2 cellular contexts compared by ENCODE assay signal in the genomic region with DNA sequence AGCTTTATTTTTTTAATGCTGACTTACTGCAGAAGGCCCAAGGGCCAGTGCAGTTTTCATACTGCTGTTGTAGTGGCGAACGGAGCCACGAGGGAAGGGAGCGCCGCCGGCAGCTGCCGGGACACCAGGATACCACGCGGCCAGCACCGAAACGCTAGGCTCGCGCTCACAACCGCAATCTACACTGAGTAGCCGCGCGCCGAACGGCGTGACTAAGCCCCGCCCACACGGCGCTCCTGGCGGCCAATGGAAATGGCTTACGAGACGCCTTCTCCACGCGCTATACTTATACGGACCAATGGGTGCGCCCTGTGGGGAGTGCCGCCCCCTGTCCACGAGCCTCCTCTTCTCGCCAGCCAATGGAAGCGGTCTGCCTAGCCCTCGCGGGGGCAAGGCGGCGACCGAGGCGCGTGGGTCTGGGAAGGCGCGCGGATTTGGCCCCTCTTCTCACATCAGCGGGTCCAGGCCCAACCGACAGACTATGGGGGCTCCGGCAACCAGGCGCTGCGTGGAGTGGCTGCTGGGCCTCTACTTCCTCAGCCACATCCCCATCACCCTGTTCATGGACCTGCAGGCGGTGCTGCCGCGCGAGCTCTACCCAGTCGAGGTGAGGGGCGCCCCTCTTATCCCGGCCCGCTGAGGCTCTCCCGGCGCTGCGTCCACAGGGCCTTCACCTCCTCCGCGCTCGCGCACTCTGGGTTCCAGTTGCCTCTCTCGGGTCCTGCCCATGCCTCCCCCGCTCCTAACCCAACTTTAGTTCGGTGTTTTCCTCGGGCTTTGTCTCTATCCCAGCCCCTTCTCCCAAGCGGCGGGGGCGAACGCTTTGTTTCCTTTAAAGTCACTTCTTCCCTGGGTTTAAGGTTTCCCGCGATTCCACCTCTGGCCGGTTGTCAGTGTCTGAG.
TF ChIP-seq lines count a peak whose summit lies in the region.

A gene (plus strand): TSS at position 442 of the 902 bp plus-strand sequence. CDS start 40 bp downstream, at position 482.

TF ChIP-seq in A549, 52 proteins besides CTCF, POLR2A, EP300 and RAD21 (continued from another document and continues in another):
- TF ChIP-seq, protein P1, sequence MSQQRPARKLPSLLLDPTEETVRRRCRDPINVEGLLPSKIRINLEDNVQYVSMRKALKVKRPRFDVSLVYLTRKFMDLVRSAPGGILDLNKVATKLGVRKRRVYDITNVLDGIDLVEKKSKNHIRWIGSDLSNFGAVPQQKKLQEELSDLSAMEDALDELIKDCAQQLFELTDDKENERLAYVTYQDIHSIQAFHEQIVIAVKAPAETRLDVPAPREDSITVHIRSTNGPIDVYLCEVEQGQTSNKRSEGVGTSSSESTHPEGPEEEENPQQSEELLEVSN (IDR thresholded peaks at IDR 0.05; ENCODE audit: borderline replicate concordance, low read depth) = peak; percentile 97
- TF ChIP-seq FOSL2 (IDR thresholded peaks at IDR 0.05) (no peak), FOSL2 (CRISPR knock-in tag; IDR thresholded peaks at IDR 0.05) (no peak), BHLHE40 (IDR thresholded peaks at IDR 0.05; ENCODE audit: low read depth, low read length) (no peak), KDM1A (IDR thresholded peaks at IDR 0.05; ENCODE audit: low read depth) (no peak), TFCP2L1 (CRISPR knock-in tag; IDR thresholded peaks at IDR 0.05) (no peak), SREBF2 (IDR thresholded peaks at IDR 0.05) (no peak), HOXA7 (CRISPR knock-in tag; IDR thresholded peaks at IDR 0.05) (no peak), SMC3 (IDR thresholded peaks at IDR 0.05) (no peak; the same call in 2 of the 3 replicates), ESRRA (IDR thresholded peaks at IDR 0.05; ENCODE audit: borderline replicate concordance, low read length) (no peak), RNF2 (IDR thresholded peaks at IDR 0.05; ENCODE audit: borderline replicate concordance, low read depth) (peak; percentile 93; the same call in 1 of the 2 replicates), NR3C1 (IDR thresholded peaks at IDR 0.05) (no peak), EHF (CRISPR knock-in tag; IDR thresholded peaks at IDR 0.05) (no peak), HOXB13 (CRISPR knock-in tag; IDR thresholded peaks at IDR 0.05; ENCODE audit: low read depth) (no peak), TP53 (CRISPR knock-in tag; IDR thresholded peaks at IDR 0.05) (no peak), RCOR1 (IDR thresholded peaks at IDR 0.05; ENCODE audit: low read depth, low read length) (no peak), MYC (IDR thresholded peaks at IDR 0.05; ENCODE audit: borderline replicate concordance, low read length) (peak; percentile 86; the same call in 1 of the 2 replicates), ZC3H11A (IDR thresholded peaks at IDR 0.05) (no peak), NFE2L2 (conservative IDR thresholded peaks at IDR 0.05; ENCODE audit: low read length) (no peak), FOSB (CRISPR knock-in tag; IDR thresholded peaks at IDR 0.05) (no peak), FOXS1 (CRISPR knock-in tag; IDR thresholded peaks at IDR 0.05) (no peak), NPAS2 (CRISPR knock-in tag; IDR thresholded peaks at IDR 0.05; ENCODE audit: borderline replicate concordance) (0 out of 2 replicates have a peak, but pooled peaks have one; percentile 22), MAZ (IDR thresholded peaks at IDR 0.05; ENCODE audit: borderline replicate concordance, low read depth, low read length) (no peak)
- TF ChIP-seq, protein P2, sequence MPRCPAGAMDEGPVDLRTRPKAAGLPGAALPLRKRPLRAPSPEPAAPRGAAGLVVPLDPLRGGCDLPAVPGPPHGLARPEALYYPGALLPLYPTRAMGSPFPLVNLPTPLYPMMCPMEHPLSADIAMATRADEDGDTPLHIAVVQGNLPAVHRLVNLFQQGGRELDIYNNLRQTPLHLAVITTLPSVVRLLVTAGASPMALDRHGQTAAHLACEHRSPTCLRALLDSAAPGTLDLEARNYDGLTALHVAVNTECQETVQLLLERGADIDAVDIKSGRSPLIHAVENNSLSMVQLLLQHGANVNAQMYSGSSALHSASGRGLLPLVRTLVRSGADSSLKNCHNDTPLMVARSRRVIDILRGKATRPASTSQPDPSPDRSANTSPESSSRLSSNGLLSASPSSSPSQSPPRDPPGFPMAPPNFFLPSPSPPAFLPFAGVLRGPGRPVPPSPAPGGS (IDR thresholded peaks at IDR 0.05) = 0 out of 3 replicates have a peak, but pooled peaks have one; percentile 23
- TF ChIP-seq, protein P3, sequence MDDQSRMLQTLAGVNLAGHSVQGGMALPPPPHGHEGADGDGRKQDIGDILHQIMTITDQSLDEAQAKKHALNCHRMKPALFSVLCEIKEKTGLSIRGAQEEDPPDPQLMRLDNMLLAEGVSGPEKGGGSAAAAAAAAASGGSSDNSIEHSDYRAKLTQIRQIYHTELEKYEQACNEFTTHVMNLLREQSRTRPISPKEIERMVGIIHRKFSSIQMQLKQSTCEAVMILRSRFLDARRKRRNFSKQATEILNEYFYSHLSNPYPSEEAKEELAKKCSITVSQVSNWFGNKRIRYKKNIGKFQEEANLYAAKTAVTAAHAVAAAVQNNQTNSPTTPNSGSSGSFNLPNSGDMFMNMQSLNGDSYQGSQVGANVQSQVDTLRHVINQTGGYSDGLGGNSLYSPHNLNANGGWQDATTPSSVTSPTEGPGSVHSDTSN (IDR thresholded peaks at IDR 0.05) = no peak
- TF ChIP-seq, protein P4, sequence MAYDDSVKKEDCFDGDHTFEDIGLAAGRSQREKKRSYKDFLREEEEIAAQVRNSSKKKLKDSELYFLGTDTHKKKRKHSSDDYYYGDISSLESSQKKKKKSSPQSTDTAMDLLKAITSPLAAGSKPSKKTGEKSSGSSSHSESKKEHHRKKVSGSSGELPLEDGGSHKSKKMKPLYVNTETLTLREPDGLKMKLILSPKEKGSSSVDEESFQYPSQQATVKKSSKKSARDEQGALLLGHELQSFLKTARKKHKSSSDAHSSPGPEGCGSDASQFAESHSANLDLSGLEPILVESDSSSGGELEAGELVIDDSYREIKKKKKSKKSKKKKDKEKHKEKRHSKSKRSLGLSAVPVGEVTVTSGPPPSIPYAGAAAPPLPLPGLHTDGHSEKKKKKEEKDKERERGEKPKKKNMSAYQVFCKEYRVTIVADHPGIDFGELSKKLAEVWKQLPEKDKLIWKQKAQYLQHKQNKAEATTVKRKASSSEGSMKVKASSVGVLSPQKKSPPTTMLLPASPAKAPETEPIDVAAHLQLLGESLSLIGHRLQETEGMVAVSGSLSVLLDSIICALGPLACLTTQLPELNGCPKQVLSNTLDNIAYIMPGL (CRISPR knock-in tag; IDR thresholded peaks at IDR 0.05; ENCODE audit: borderline replicate concordance) = no peak
- TF ChIP-seq, protein P5, sequence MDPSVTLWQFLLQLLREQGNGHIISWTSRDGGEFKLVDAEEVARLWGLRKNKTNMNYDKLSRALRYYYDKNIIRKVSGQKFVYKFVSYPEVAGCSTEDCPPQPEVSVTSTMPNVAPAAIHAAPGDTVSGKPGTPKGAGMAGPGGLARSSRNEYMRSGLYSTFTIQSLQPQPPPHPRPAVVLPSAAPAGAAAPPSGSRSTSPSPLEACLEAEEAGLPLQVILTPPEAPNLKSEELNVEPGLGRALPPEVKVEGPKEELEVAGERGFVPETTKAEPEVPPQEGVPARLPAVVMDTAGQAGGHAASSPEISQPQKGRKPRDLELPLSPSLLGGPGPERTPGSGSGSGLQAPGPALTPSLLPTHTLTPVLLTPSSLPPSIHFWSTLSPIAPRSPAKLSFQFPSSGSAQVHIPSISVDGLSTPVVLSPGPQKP (IDR thresholded peaks at IDR 0.05; ENCODE audit: low read depth, low read length) = no peak
- TF ChIP-seq, protein P6, sequence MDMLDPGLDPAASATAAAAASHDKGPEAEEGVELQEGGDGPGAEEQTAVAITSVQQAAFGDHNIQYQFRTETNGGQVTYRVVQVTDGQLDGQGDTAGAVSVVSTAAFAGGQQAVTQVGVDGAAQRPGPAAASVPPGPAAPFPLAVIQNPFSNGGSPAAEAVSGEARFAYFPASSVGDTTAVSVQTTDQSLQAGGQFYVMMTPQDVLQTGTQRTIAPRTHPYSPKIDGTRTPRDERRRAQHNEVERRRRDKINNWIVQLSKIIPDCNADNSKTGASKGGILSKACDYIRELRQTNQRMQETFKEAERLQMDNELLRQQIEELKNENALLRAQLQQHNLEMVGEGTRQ (IDR thresholded peaks at IDR 0.05) = peak; percentile 51; the same call in 1 of the 2 replicates

TF ChIP-seq in K562, 482 proteins besides CTCF, POLR2A, EP300 and RAD21 (continued from another document and continues in another):
- TF ChIP-seq, protein P7, sequence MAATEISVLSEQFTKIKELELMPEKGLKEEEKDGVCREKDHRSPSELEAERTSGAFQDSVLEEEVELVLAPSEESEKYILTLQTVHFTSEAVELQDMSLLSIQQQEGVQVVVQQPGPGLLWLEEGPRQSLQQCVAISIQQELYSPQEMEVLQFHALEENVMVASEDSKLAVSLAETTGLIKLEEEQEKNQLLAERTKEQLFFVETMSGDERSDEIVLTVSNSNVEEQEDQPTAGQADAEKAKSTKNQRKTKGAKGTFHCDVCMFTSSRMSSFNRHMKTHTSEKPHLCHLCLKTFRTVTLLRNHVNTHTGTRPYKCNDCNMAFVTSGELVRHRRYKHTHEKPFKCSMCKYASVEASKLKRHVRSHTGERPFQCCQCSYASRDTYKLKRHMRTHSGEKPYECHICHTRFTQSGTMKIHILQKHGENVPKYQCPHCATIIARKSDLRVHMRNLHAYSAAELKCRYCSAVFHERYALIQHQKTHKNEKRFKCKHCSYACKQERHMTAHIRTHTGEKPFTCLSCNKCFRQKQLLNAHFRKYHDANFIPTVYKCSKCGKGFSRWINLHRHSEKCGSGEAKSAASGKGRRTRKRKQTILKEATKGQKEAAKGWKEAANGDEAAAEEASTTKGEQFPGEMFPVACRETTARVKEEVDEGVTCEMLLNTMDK (IDR thresholded peaks at IDR 0.05; ENCODE audit: borderline replicate concordance, insufficient read depth, low read depth, low read length, poor library complexity, severe bottlenecking) = peak; percentile 7
- TF ChIP-seq MTA3 (IDR thresholded peaks at IDR 0.05; ENCODE audit: borderline replicate concordance) (peak; percentile 93; the same call in 1 of the 2 replicates), PML (IDR thresholded peaks at IDR 0.05; ENCODE audit: low read length) (0 out of 2 replicates have a peak, but pooled peaks have one; percentile 41), ZNF561 (CRISPR knock-in tag; conservative IDR thresholded peaks at IDR 0.05) (no peak), SP2 (IDR thresholded peaks at IDR 0.05; ENCODE audit: extremely low read depth, low read depth, low read length, poor library complexity, severe bottlenecking) (peak; percentile 49), ZSCAN32 (CRISPR knock-in tag; IDR thresholded peaks at IDR 0.05) (no peak), ZNF583 (CRISPR knock-in tag; IDR thresholded peaks at IDR 0.05) (no peak), NRF1 (conservative IDR thresholded peaks at IDR 0.05 in 1 of 2, IDR thresholded peaks at IDR 0.05 in 1 of 2) (peak; percentile 70 to 73), MYC (IDR thresholded peaks at IDR 0.05; ENCODE audit: low read depth, low read length) (peak; percentile 97), MYC (CRISPR knock-in tag; IDR thresholded peaks at IDR 0.05; ENCODE audit: borderline replicate concordance, low read depth) (no peak), TAF15 (IDR thresholded peaks at IDR 0.05; ENCODE audit: low read depth, low read length) (no peak), FOXJ2 (tag; IDR thresholded peaks at IDR 0.05) (no peak), SUPT5H (IDR thresholded peaks at IDR 0.05) (peak; percentile 91), CHD4 (IDR thresholded peaks at IDR 0.05; ENCODE audit: insufficient read depth, insufficient replicate concordance, low read depth, low read length, poor library complexity, severe bottlenecking) (no peak), ZNF134 (CRISPR knock-in tag; conservative IDR thresholded peaks at IDR 0.05) (no peak), LEF1 (IDR thresholded peaks at IDR 0.05) (0 out of 2 replicates have a peak, but pooled peaks have one; percentile 33), ZFP1 (CRISPR knock-in tag; IDR thresholded peaks at IDR 0.05) (no peak), ARHGAP35 (IDR thresholded peaks at IDR 0.05; ENCODE audit: partially characterized antibody) (no peak), GABPA (tag; conservative IDR thresholded peaks at IDR 0.05; ENCODE audit: low read depth) (no peak), CREM (IDR thresholded peaks at IDR 0.05; ENCODE audit: low read depth) (peak; percentile 93), NR2F6 (CRISPR knock-in tag; IDR thresholded peaks at IDR 0.05) (no peak), SMARCC2 (IDR thresholded peaks at IDR 0.05; ENCODE audit: low read depth) (peak; percentile 70)
- TF ChIP-seq, protein P8, sequence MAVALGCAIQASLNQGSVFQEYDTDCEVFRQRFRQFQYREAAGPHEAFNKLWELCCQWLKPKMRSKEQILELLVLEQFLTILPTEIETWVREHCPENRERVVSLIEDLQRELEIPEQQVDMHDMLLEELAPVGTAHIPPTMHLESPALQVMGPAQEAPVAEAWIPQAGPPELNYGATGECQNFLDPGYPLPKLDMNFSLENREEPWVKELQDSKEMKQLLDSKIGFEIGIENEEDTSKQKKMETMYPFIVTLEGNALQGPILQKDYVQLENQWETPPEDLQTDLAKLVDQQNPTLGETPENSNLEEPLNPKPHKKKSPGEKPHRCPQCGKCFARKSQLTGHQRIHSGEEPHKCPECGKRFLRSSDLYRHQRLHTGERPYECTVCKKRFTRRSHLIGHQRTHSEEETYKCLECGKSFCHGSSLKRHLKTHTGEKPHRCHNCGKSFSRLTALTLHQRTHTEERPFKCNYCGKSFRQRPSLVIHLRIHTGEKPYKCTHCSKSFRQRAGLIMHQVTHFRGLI (CRISPR knock-in tag; IDR thresholded peaks at IDR 0.05) = no peak
- TF ChIP-seq, protein P5 (CRISPR knock-in tag; IDR thresholded peaks at IDR 0.05) = no peak
- TF ChIP-seq, protein P9, sequence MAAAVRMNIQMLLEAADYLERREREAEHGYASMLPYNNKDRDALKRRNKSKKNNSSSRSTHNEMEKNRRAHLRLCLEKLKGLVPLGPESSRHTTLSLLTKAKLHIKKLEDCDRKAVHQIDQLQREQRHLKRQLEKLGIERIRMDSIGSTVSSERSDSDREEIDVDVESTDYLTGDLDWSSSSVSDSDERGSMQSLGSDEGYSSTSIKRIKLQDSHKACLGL (CRISPR knock-in tag; IDR thresholded peaks at IDR 0.05; ENCODE audit: borderline replicate concordance, poor library complexity, severe bottlenecking) = no peak
